In the genomic region with DNA sequence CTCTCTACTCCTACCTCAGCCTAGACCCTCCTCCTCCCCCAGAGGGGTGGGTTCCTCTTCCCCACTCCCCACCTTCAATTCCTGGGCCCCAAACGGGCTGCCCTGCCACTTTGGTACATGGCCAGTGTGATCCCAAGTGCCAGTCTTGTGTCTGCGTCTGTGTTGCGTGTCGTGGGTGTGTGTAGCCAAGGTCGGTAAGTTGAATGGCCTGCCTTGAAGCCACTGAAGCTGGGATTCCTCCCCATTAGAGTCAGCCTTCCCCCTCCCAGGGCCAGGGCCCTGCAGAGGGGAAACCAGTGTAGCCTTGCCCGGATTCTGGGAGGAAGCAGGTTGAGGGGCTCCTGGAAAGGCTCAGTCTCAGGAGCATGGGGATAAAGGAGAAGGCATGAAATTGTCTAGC, we compare ENCODE assay signal across 1 cellular context.
A peak's percentile ranks its signal among the peaks of the same experiment; 100 is the strongest.
TF ChIP-seq lines count a peak whose summit lies in the region.

No MANE protein-coding gene starts in this region.

TF ChIP-seq in K562, 482 proteins besides CTCF, POLR2A, EP300 and RAD21:
- TF ChIP-seq LARP7 (IDR thresholded peaks at IDR 0.05) (no peak), RBFOX2 (IDR thresholded peaks at IDR 0.05; ENCODE audit: low read depth, low read length) (no peak), TRIM24 (IDR thresholded peaks at IDR 0.05) (no peak), RBM39 (optimal IDR thresholded peaks at IDR 0.05; ENCODE audit: low read depth, low read length) (peak; percentile 33), SUPT5H (IDR thresholded peaks at IDR 0.05) (0 out of 2 replicates have a peak, but pooled peaks have one; percentile 24), ILK (tag; IDR thresholded peaks at IDR 0.05; ENCODE audit: borderline replicate concordance, low read depth) (no peak), GTF2A2 (tag; IDR thresholded peaks at IDR 0.05) (no peak), CHD2 (IDR thresholded peaks at IDR 0.05; ENCODE audit: low read depth, low read length) (no peak), SNIP1 (IDR thresholded peaks at IDR 0.05; ENCODE audit: low read depth) (no peak), MAFG (tag; conservative IDR thresholded peaks at IDR 0.05) (no peak), POLR2G (IDR thresholded peaks at IDR 0.05; ENCODE audit: low read depth, low read length) (peak; percentile 48; the same call in 1 of the 2 replicates), ESRRB (CRISPR knock-in tag; IDR thresholded peaks at IDR 0.05; ENCODE audit: borderline replicate concordance) (no peak), ZNF79 (CRISPR knock-in tag; IDR thresholded peaks at IDR 0.05; ENCODE audit: low read depth) (no peak), HLTF (IDR thresholded peaks at IDR 0.05) (no peak), TAF15 (IDR thresholded peaks at IDR 0.05; ENCODE audit: low read depth, low read length) (no peak), RBM22 (IDR thresholded peaks at IDR 0.05; ENCODE audit: low read depth, low read length, poor library complexity, severe bottlenecking) (no peak), ZNF3 (CRISPR knock-in tag; IDR thresholded peaks at IDR 0.05) (no peak)
